ENCODE assay signal across 1 cellular context in genomic region chr5:428754-429452, GRCh38.
TF ChIP-seq lines count a peak whose summit lies in the region.

No MANE protein-coding gene starts in this region.

TF ChIP-seq in IMR-90, 13 proteins besides CTCF, POLR2A, EP300 and RAD21:
- no peak for TF ChIP-seq FOS (IDR thresholded peaks at IDR 0.05; ENCODE audit: low read depth, low read length)
- no peak for TF ChIP-seq RFX5 (IDR thresholded peaks at IDR 0.05; ENCODE audit: low read depth, low read length)
- no peak for TF ChIP-seq MAFK (IDR thresholded peaks at IDR 0.05; ENCODE audit: low read depth, low read length)
- TF ChIP-seq ELK1 (IDR thresholded peaks at IDR 0.05; ENCODE audit: borderline replicate concordance, low read depth, low read length) = no peak
- no peak for TF ChIP-seq BHLHE40 (IDR thresholded peaks at IDR 0.05; ENCODE audit: low read depth, low read length)
- TF ChIP-seq USF2 (IDR thresholded peaks at IDR 0.05; ENCODE audit: low read depth, low read length) = no peak
- no peak for TF ChIP-seq RCOR1 (IDR thresholded peaks at IDR 0.05; ENCODE audit: insufficient replicate concordance, low read length)
- TF ChIP-seq MXI1 (IDR thresholded peaks at IDR 0.05; ENCODE audit: borderline replicate concordance, low read depth, low read length) = no peak
- TF ChIP-seq MAZ (IDR thresholded peaks at IDR 0.05; ENCODE audit: borderline replicate concordance, low read depth, low read length) = no peak
- TF ChIP-seq SMC3 (IDR thresholded peaks at IDR 0.05; ENCODE audit: low read depth, low read length) = no peak
- no peak for TF ChIP-seq CHD1 (IDR thresholded peaks at IDR 0.05; ENCODE audit: low read depth, low read length)
- no peak for TF ChIP-seq CEBPB (IDR thresholded peaks at IDR 0.05; ENCODE audit: low read depth, low read length)
- TF ChIP-seq NFE2L2 (IDR thresholded peaks at IDR 0.05; ENCODE audit: low read depth, low read length) = no peak
